1 cellular context compared by ENCODE assay signal in genomic region chr1:197750366-197750765, GRCh38.
TF ChIP-seq lines count a peak whose summit lies in the region.

No MANE protein-coding gene starts in this region.

TF ChIP-seq in K562, 482 proteins besides CTCF, POLR2A, EP300 and RAD21 (continued from another document):
- TF ChIP-seq ZBTB2 (IDR thresholded peaks at IDR 0.05) = peak; percentile 35; the same call in 1 of the 2 replicates
